In the genomic region with DNA sequence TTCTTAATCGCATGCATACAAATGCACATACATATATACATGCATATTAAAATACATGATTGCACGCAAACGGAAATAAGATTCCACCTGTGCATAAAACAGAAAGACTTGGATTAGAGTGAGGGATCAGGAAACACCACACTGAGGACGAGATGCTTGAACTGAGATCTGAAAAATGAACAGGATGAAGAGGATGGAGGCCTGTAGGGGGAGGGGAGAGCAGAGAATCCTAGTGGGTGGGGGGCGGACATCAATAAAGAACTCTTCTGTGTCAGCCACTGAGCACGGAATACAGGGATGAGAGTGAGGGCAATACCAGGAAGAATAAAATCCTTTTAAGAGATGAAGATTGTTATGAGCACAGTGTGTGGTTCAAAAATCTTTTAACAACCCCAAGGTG, we compare ENCODE assay signal across 12 cellular contexts. TPM values are rescaled to one million over a fixed set of nuclear protein-coding genes. Genes with fewer than 3 reads are reported as not detected.
DNase-seq lines count a peak whose midpoint lies in the region; FAIRE-seq and TF ChIP-seq lines count a peak whose summit lies in the region.
"Not testable (repeated sequence)": the region's sequence is repeated elsewhere in the genome, so short reads cannot be mapped to it uniquely, and the experiment has no call there.
"Had no signal": no experiment of that assay in that cellular context is flagged by ENCODE, and none has a peak within 500 bp of the region (broad histone marks: within the 10 kb centered on the region; RNA-seq: fewer than 3 reads in every experiment).

No MANE protein-coding gene starts in this region.

- H3K9ac ChIP-seq in duodenal mucosa (ENCODE audit: low read depth in 1 of 2, low read length in 2 of 2), result peak overlapping the region; percentile 32 to 89

- WGBS in prostate gland, result 80% methylated on average over 6 of the region's 6 CpGs

- H3K9me3 ChIP-seq in duodenal mucosa (ENCODE audit: control insufficient read depth in 1 of 2, low read length in 2 of 2); prostate gland: not testable (repeated sequence)

- intact Hi-C loops in prostate gland (cut with DNase I), result not testable (repeated sequence)

- TF ChIP-seq POLR2A in prostate gland (IDR thresholded peaks at IDR 0.05), result not testable (repeated sequence)

- peak; percentile 89 for FAIRE-seq in bronchial epithelial cell (lab: Jason Lieb, UNC)

- TF ChIP-seq CTCF in LNCaP clone FGC (IDR thresholded peaks at IDR 0.05; ENCODE audit: control insufficient read depth, extremely low read depth, insufficient read depth); bronchial epithelial cell (IDR thresholded peaks at IDR 0.05; ENCODE audit: insufficient read depth, low read length, severe bottlenecking); prostate gland (IDR thresholded peaks at IDR 0.05): not testable (repeated sequence)

- not testable (repeated sequence) for H3K36me3 ChIP-seq in bronchial epithelial cell (ENCODE audit: control insufficient read depth, insufficient read depth, low read length); duodenal mucosa (ENCODE audit: control insufficient read depth in 1 of 2, insufficient read depth in 2 of 2, low read length in 2 of 2); prostate gland

- H3K27me3 ChIP-seq in bronchial epithelial cell (ENCODE audit: control insufficient read depth, insufficient read depth, low read length); duodenal mucosa (ENCODE audit: control insufficient read depth in 1 of 2, insufficient read depth in 2 of 2, low read length in 2 of 2); layer of hippocampus (ENCODE audit: control insufficient read depth, insufficient read depth, low read length); prostate gland (replicated peaks; ENCODE audit: insufficient read depth): not testable (repeated sequence)

- H3K4me3 ChIP-seq in LNCaP clone FGC (ENCODE audit: low read depth, low read length) (peak overlapping the region; percentile 99), duodenal mucosa (ENCODE audit: low read depth in 1 of 2, low read length in 2 of 2) (peak overlapping the region; percentile 66 to 85), prostate gland (peak overlapping the region; percentile 46 to 58)
- not testable (repeated sequence) for H3K4me3 ChIP-seq in bronchial epithelial cell (ENCODE audit: low read depth, low read length)

- peak; percentile 39 for DNase-seq in Ammon's horn (ENCODE audit: low spot score)
- DNase-seq in LNCaP clone FGC (ENCODE audit: low read depth); bronchial epithelial cell (ENCODE audit: low read depth); prostate gland (ENCODE audit: low spot score): not testable (repeated sequence)
- peak; percentile 75 for DNase-seq in superior temporal gyrus (ENCODE audit: extremely low spot score)

- not testable (repeated sequence) for H3K27ac ChIP-seq in duodenal mucosa (ENCODE audit: low read depth, low read length)
- H3K27ac ChIP-seq in layer of hippocampus (ENCODE audit: low read depth, low read length) (peak overlapping the region; percentile 92), prostate gland (peak overlapping the region; percentile 16 to 73)

- H3K4me1 ChIP-seq in duodenal mucosa (ENCODE audit: control insufficient read depth in 1 of 2, insufficient read depth in 2 of 2, low read length in 2 of 2); prostate gland (replicated peaks): not testable (repeated sequence)

RNA-seq across cellular contexts. Expression of a gene that starts 1.4 kb away (rescaled TPM):
- total RNA-seq in bronchial epithelial cell (0.26 TPM in 1 of 2 replicates, not detected in the other), prostate gland (100 to 1,000 TPM in 1 of 2 donors, 10 to 100 TPM in 1; 43.9 to 739 TPM)
- total RNA-seq: A172; Caco-2; CD4-positive, alpha-beta T cell; Daoy; HT-29 had no signal

Comparison
In these comparisons a context has a peak if more than half of its experiments do, and no peak if none do; other contexts are left out.
1. RNA of a gene that starts 1.4 kb away (total RNA-seq): 43.9 to 739 TPM in prostate gland; 0.26 TPM in bronchial epithelial cell; every median in the first group is over 10 times any median in the second.